In genomic region chr9:3478549-3478953, GRCh38 we compare ENCODE assay signal across 9 cellular contexts. TPM values are rescaled to one million over a fixed set of nuclear protein-coding genes. Genes with fewer than 3 reads are reported as not detected.
DNase-seq lines count a peak whose midpoint lies in the region; ATAC-seq, FAIRE-seq and TF ChIP-seq lines count a peak whose summit lies in the region.
"Had no signal": no experiment of that assay in that cellular context is flagged by ENCODE, and none has a peak within 500 bp of the region (broad histone marks: within the 10 kb centered on the region; RNA-seq: fewer than 3 reads in every experiment).

No MANE protein-coding gene starts in this region.

- no peaks in the 10 kb centered on the region for H3K27me3 ChIP-seq in HepG2 (ENCODE audit: control insufficient read depth in 1 of 2, insufficient read depth in 2 of 2, low read length in 2 of 2)
- H3K27me3 ChIP-seq: cardiac muscle cell had no signal

- no peak overlapping the region for H3K9ac ChIP-seq in HepG2 (ENCODE audit: insufficient read depth, low read depth, low read length)

- in situ Hi-C loops in SK-MEL-5 (cut with HindIII; ENCODE audit: low pct_unique_long_range_greater_than_20kb, low sequenced_read_pairs) = no loop called here
- in situ Hi-C loops in HepG2 (cut with HindIII; ENCODE audit: extremely low pct_ligation_motif_present, low pct_unique_long_range_greater_than_20kb) = loop anchor here (5.0 kb wide), 1 partner anchor 34 kb away; no protein-coding TSS in a partner anchor

- no peaks in the 10 kb centered on the region for H4K20me1 ChIP-seq in HepG2 (ENCODE audit: insufficient read depth, low read length)

- CTCF ChIA-PET in HepG2 (lab: Yijun Ruan, JAX; ENCODE audit: low intra/inter-chr PET ratio, low total read pairs) = no interaction called here
- CTCF ChIA-PET in GM10248 (lab: Yijun Ruan, JAX) = interaction anchor here (0.9 to 2.3 kb wide), 8 partner anchors 9 to 232 kb away, joined by 3 to 9 read pairs (median 5); no protein-coding TSS in a partner anchor

- H3K4me3 ChIP-seq in HepG2 (replicated peaks in 1 of 3; ENCODE audit: insufficient read depth in 1 of 3, low read depth in 2 of 3, low read length in 3 of 3) (no peak overlapping the region), lower leg skin (ENCODE audit: low read depth, poor library complexity, severe bottlenecking) (no peak overlapping the region)
- H3K4me3 ChIP-seq: cardiac muscle cell had no signal

- no peak for TF ChIP-seq CTCF in HepG2 (CRISPR knock-in tag; IDR thresholded peaks at IDR 0.05)
- TF ChIP-seq CTCF in GM10248 (IDR thresholded peaks at IDR 0.05; ENCODE audit: control extremely low read depth, extremely low read depth, low read depth, missing control alignments) = no peak
- no peak for TF ChIP-seq CTCF in lower leg skin (IDR thresholded peaks at IDR 0.05)

- H3K4me2 ChIP-seq in HepG2 (ENCODE audit: low read depth, low read length) = no peak overlapping the region

- no peak overlapping the region for H3K27ac ChIP-seq in HepG2 (ENCODE audit: extremely low read length, insufficient read depth, low read length)
- H3K27ac ChIP-seq: cardiac muscle cell had no signal

- no TSS peak for BruUV-seq in HepG2 (replicated peaks; lab: Mats Ljungman, UMichigan)

- TF ChIP-seq POLR2A in HepG2 (IDR thresholded peaks at IDR 0.05; ENCODE audit: insufficient read depth in 1 of 2, low read depth in 2 of 2, low read length in 2 of 2) (no peak), H54 (IDR thresholded peaks at IDR 0.05; ENCODE audit: low read depth, low read length) (no peak), lower leg skin (IDR thresholded peaks at IDR 0.05) (no peak)

- no peak overlapping the region for H2AFZ ChIP-seq in HepG2 (ENCODE audit: low read length)

- POLR2A ChIA-PET in HepG2 (lab: Yijun Ruan, JAX) (interaction anchor here (2.0 kb wide), 1 partner anchor 48 kb away, joined by 11 read pairs; the partner anchor contains the start of gene RFX3), GM10248 (lab: Yijun Ruan, JAX) (interaction anchor here (2.3 kb wide), 1 partner anchor 48 kb away, joined by 9 read pairs; the partner anchor contains the start of gene RFX3)

- ATAC-seq in GM18520 (IDR thresholded peaks at IDR 0.05; ENCODE audit: unreplicated experiment) (peak; percentile 28), HG02678 (IDR thresholded peaks at IDR 0.05; ENCODE audit: unreplicated experiment) (peak; percentile 40), HepG2 (no peak)

- FAIRE-seq in HepG2 (lab: Jason Lieb, UNC) = no peak
- FAIRE-seq in H54 (lab: Jason Lieb, UNC) = no peak

- 100% methylated on average over 1 of the region's 1 CpG for WGBS in HepG2 (ENCODE audit: low lambda C conversion rate)
- 67 to 74% methylated on average over 1 of the region's 1 CpG for WGBS in lower leg skin, 2 donors

- TF ChIP-seq EP300 in HepG2 (IDR thresholded peaks at IDR 0.05; ENCODE audit: low read depth in 2 of 2, low read length in 2 of 2) (no peak), HepG2 (CRISPR knock-in tag; IDR thresholded peaks at IDR 0.05; ENCODE audit: borderline replicate concordance) (no peak)

- H3K4me1 ChIP-seq in HepG2 (ENCODE audit: insufficient read depth, low read length) = peaks cover 17% of the 10 kb centered on the region

- intact Hi-C loops in HepG2 (cut with micrococcal nuclease; ENCODE audit: unreplicated experiment) (no loop called here), lower leg skin (cut with DNase I; ENCODE audit: low total_unique reads) (no loop called here)

- peak; percentile 67 for DNase-seq in SK-MEL-5 (ENCODE audit: low read depth, low spot score)
- DNase-seq in HepG2 (ENCODE audit: low spot score) = peak; percentile 9
- no peak for DNase-seq in H54 (ENCODE audit: insufficient read length, low spot score)
- DNase-seq in GM10248 (ENCODE audit: extremely low spot score) = no peak
- DNase-seq in lower leg skin (ENCODE audit: low spot score in 2 of 2) = no peak
- no peak for DNase-seq in hypothalamus (lab: John Stamatoyannopoulos, UW)

- no peak for TF ChIP-seq RAD21 in HepG2 (CRISPR knock-in tag; IDR thresholded peaks at IDR 0.05)

- no peaks in the 10 kb centered on the region for H3K9me3 ChIP-seq in HepG2 (ENCODE audit: low read length)

- no peaks in the 10 kb centered on the region for H3K79me2 ChIP-seq in HepG2 (ENCODE audit: insufficient read depth, low read length)

- H3K36me3 ChIP-seq in HepG2 (replicated peaks in 1 of 2; ENCODE audit: control insufficient read depth in 1 of 2, insufficient read depth in 2 of 2, low read length in 2 of 2) = no peaks in the 10 kb centered on the region
- H3K36me3 ChIP-seq: cardiac muscle cell had no signal

TF ChIP-seq in HepG2, 621 proteins besides CTCF, POLR2A, EP300 and RAD21:
- no peak for TF ChIP-seq GABPA (IDR thresholded peaks at IDR 0.05; ENCODE audit: low read depth, low read length)
- TF ChIP-seq GABPA (CRISPR knock-in tag; IDR thresholded peaks at IDR 0.05; ENCODE audit: low read depth) = 0 out of 2 replicates have a peak, but pooled peaks have one; percentile 28
- TF ChIP-seq ZBTB33 (CRISPR knock-in tag; IDR thresholded peaks at IDR 0.05) = no peak
TF ChIP-seq in HepG2: peak in this region for 1.

RNA-seq across cellular contexts. Expression of gene RFX3, which starts 47.2 kb away (rescaled TPM):
- total RNA-seq in SK-MEL-5 (2014; rRNA removed; shearing (Covaris generic)) = 4.6 and 4.8 TPM in 2 replicates
- 1.9 and 2.9 TPM in 2 replicates for polyA plus RNA-seq in SK-MEL-5 (2015; cell fraction: cytosol; rRNA removed)
- 7.1 and 9.1 TPM in 2 replicates for polyA plus RNA-seq in SK-MEL-5 (2015; cell fraction: nucleus; rRNA removed)
- total RNA-seq in HepG2 (2016; rRNA removed; fragmentation: Illumina TruSeq; extraction: Trizol) (2.7 and 3.0 TPM in 2 replicates), lower leg skin (1 to 10 TPM; 4.0 to 8.2 (median 5.6) TPM)
- total RNA-seq in HepG2 (2016; cell fraction: cytosol; rRNA removed; fragmentation: Illumina TruSeq; extraction: Trizol; ENCODE audit: low read depth) = 3.7 and 4.9 TPM in 2 replicates
- total RNA-seq in HepG2 (2016; cell fraction: insoluble cytoplasmic fraction; rRNA removed; fragmentation: Illumina TruSeq; extraction: Trizol) = 2.4 and 3.2 TPM in 2 replicates
- total RNA-seq in HepG2 (2016; cell fraction: membrane; rRNA removed; fragmentation: Illumina TruSeq; extraction: Trizol) = 2.9 and 3.2 TPM in 2 replicates
- total RNA-seq in HepG2 (2016; cell fraction: nucleus; rRNA removed; fragmentation: Illumina TruSeq; extraction: Trizol) = 7.2 and 7.3 TPM in 2 replicates
- polyA plus RNA-seq in HepG2 (2011; rRNA removed) = 4.7 and 5.3 TPM in 2 replicates
- 3.9 and 4.3 TPM in 2 replicates for polyA plus RNA-seq in HepG2 (2011; cell fraction: cytosol; rRNA removed)
- polyA plus RNA-seq in HepG2 (2011; cell fraction: nucleus; rRNA removed) = 12.9 and 16.8 TPM in 2 replicates
- polyA plus RNA-seq in HepG2 (2012) = 4.7 and 5.2 TPM in 2 replicates
- polyA plus RNA-seq in HepG2 (2016; cell fraction: cytosol; fragmentation: Illumina TruSeq; extraction: Trizol; ENCODE audit: low read depth) = 0.20 and 0.32 TPM in 2 replicates
- 1.9 and 2.4 TPM in 2 replicates for polyA plus RNA-seq in HepG2 (2016; cell fraction: insoluble cytoplasmic fraction; fragmentation: Illumina TruSeq; extraction: Trizol; ENCODE audit: low read depth)
- 0.43 and 0.62 TPM in 2 replicates for polyA plus RNA-seq in HepG2 (2016; cell fraction: membrane; fragmentation: Illumina TruSeq; extraction: Trizol; ENCODE audit: low read depth)
- polyA plus RNA-seq in HepG2 (2016; cell fraction: nucleus; fragmentation: Illumina TruSeq; extraction: Trizol; ENCODE audit: insufficient read depth, low read depth) = 6.5 and 6.8 TPM in 2 replicates
- polyA minus RNA-seq in HepG2 (2011; rRNA and poly(A)+ RNA removed; ENCODE audit: low replicate concordance) = 42.7 and 89.6 TPM in 2 replicates
- polyA minus RNA-seq in HepG2 (2011; cell fraction: cytosol; rRNA and poly(A)+ RNA removed) = 8.6 and 15.4 TPM in 2 replicates
- polyA minus RNA-seq in HepG2 (2011; cell fraction: nucleus; rRNA and poly(A)+ RNA removed) = 59.9 and 64.2 TPM in 2 replicates

Comparison
In these comparisons a context has a peak if more than half of its experiments do, and no peak if none do; other contexts are left out.
1. DNase-seq: peak in SK-MEL-5 (single experiment) and HepG2 (single experiment); none in H54 (single experiment), GM10248 (single experiment), lower leg skin (0 of 2) and hypothalamus (0 of 51).